ENCODE assay signal across 12 cellular contexts in the genomic region with DNA sequence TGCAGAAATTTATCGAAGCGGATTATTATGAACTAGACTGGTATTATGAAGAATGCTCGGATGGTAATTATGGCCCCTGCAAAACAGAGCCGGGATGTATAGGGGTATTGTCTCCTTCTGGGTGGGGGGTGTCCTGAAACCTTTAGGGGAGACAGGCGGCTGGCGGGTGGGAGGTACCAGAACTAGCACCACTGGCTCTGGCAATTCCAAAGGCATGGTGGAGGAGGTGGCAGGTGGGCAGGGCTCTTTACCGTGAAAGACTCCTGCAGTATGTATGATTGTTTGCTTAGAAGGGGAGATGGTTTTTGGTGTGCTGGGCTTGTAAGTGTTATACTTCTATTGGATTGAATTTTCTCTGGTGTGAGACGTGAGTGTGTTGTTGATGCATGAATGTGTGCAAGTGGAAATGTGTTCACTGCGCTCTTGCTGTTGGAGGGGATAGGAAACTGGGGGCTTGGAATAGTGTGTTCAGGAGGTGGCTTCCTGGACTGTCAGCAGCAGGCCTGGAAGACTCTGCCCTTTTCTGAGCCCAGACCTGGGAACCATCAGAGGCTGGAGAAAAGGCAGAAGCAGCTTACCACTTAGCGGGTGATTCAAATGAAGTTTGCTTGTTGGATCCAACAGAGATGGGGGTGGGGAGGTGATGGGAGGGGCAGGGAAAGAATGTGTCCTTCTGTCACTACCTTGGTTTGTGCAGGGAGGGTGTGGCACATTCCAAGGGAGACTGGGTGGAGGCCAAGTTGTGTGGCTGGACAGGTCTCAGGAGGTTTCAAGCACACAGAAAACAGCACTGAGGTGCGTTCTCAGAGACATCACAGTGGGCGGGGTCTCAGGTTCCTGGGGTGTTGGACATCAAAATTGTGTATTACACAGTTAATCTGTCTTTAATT. TPM values are rescaled to one million over a fixed set of nuclear protein-coding genes. Genes with fewer than 3 reads are reported as not detected.
A peak's percentile ranks its signal among the peaks of the same experiment; 100 is the strongest.
DNase-seq lines count a peak whose midpoint lies in the region; ATAC-seq and TF ChIP-seq lines count a peak whose summit lies in the region.
"Had no signal": no experiment of that assay in that cellular context is flagged by ENCODE, and none has a peak within 500 bp of the region (broad histone marks: within the 10 kb centered on the region; RNA-seq: fewer than 3 reads in every experiment).

No MANE protein-coding gene starts in this region.

- H3K9me3 ChIP-seq in Caco-2 (no peaks in the 10 kb centered on the region), PC-3 (ENCODE audit: low read length) (no peaks in the 10 kb centered on the region)

- H3K27ac ChIP-seq in PC-3 (ENCODE audit: low read length), result peak overlapping the region; percentile 85

- H4K20me1 ChIP-seq in PC-3 (ENCODE audit: low read length), result no peaks in the 10 kb centered on the region

- H3K4me3 Mint-ChIP-seq in Caco-2 (ENCODE audit: unreplicated experiment) (peak overlapping the region; percentile 51), neural crest cell (peak overlapping the region; percentile 24)
- H3K4me3 Mint-ChIP-seq: naive thymus-derived CD4-positive, alpha-beta T cell had no signal

- intact Hi-C loops in Caco-2 (cut with micrococcal nuclease; ENCODE audit: unreplicated experiment) (loop anchor here (1.0 kb wide), 4 partner anchors 10 to 42 kb away; no protein-coding TSS in a partner anchor), PC-3 (cut with micrococcal nuclease) (loop anchor here (1.0 to 10.0 kb wide), 3 partner anchors 31 to 675 kb away; no protein-coding TSS in a partner anchor)

- no peaks in the 10 kb centered on the region for H3K27me3 Mint-ChIP-seq in Caco-2 (ENCODE audit: insufficient read depth, unreplicated experiment)
- H3K27me3 Mint-ChIP-seq in neural crest cell (ENCODE audit: low read depth), result no peaks in the 10 kb centered on the region
- H3K27me3 Mint-ChIP-seq: naive thymus-derived CD4-positive, alpha-beta T cell had no signal

- H3K36me3 ChIP-seq in Caco-2 (ENCODE audit: control insufficient read depth, insufficient read depth, low read length) (no peaks in the 10 kb centered on the region; the same call in 1 of the 2 replicates), PC-3 (ENCODE audit: low read depth, low read length) (no peaks in the 10 kb centered on the region)

- H3K27ac Mint-ChIP-seq in Caco-2 (ENCODE audit: unreplicated experiment), result peak overlapping the region; percentile 89
- peak overlapping the region; percentile 93 for H3K27ac Mint-ChIP-seq in neural crest cell (ENCODE audit: unreplicated experiment)

- H3K9ac ChIP-seq in PC-3 (ENCODE audit: low read length), result peak overlapping the region; percentile 46; the same call in 1 of the 2 replicates

- TF ChIP-seq CTCF in Caco-2 (IDR thresholded peaks at IDR 0.05; ENCODE audit: insufficient read depth in 1 of 2, low read depth in 1 of 2, low read length in 1 of 2, severe bottlenecking in 1 of 2, unreplicated experiment in 1 of 2) (no peak), PC-3 (conservative IDR thresholded peaks at IDR 0.05; ENCODE audit: low read depth, low read length) (no peak), neural crest cell (conservative IDR thresholded peaks at IDR 0.05) (no peak)

- H3K4me1 ChIP-seq in Caco-2 (peaks cover 46% of the 10 kb centered on the region), PC-3 (ENCODE audit: insufficient read depth, low read length) (peaks cover 41% of the 10 kb centered on the region)

- H3K9me3 Mint-ChIP-seq in Caco-2 (ENCODE audit: unreplicated experiment) (no peaks in the 10 kb centered on the region), neural crest cell (no peaks in the 10 kb centered on the region)
- H3K9me3 Mint-ChIP-seq: naive thymus-derived CD4-positive, alpha-beta T cell had no signal

- H3K4me2 ChIP-seq in PC-3 (ENCODE audit: low read length), result peak overlapping the region; percentile 78

- CTCF ChIA-PET in Caco-2 (lab: Charles Lee) (interaction anchor here (0.6 to 1.6 kb wide), 5 partner anchors 33 to 144 kb away, joined by 3 to 6 read pairs (median 4); no protein-coding TSS in a partner anchor), PC-3 (lab: Charles Lee) (interaction anchor here (0.5 to 0.6 kb wide), 3 partner anchors 18 to 163 kb away, joined by 3 to 15 read pairs (median 9); no protein-coding TSS in a partner anchor)

- H3F3A ChIP-seq in PC-3 (ENCODE audit: low read length, unreplicated experiment), result no peaks in the 10 kb centered on the region

- no peak overlapping the region for H2AFZ ChIP-seq in PC-3 (ENCODE audit: low read length)

- no peaks in the 10 kb centered on the region for H3K9me2 ChIP-seq in PC-3 (replicated peaks; ENCODE audit: low read length)

- BruUV-seq in Caco-2 (replicated peaks; lab: Mats Ljungman, UMichigan), result TSS peak; percentile 96
- no TSS peak for BruUV-seq in PC-3 (replicated peaks; lab: Mats Ljungman, UMichigan)

- H3K4me1 Mint-ChIP-seq in Caco-2 (ENCODE audit: low read depth, unreplicated experiment) (peaks cover 18% of the 10 kb centered on the region), neural crest cell (peaks cover 15% of the 10 kb centered on the region)

- H3K79me2 ChIP-seq in PC-3 (ENCODE audit: low read length), result peaks cover 8% of the 10 kb centered on the region; the same call in 1 of the 2 replicates

- H3K4me3 ChIP-seq in Caco-2 (ENCODE audit: low read depth, low read length), result no peak overlapping the region
- peak overlapping the region; percentile 27; the same call in 1 of the 2 replicates for H3K4me3 ChIP-seq in PC-3 (ENCODE audit: low read length)
- H3K4me3 ChIP-seq: K562 had no signal

- ATAC-seq in PC-3, result peak; percentile 77
- peak; percentile 98 for ATAC-seq in esophagus mucosa
- no peak for ATAC-seq in GM21423 (IDR thresholded peaks at IDR 0.05; ENCODE audit: unreplicated experiment)
- ATAC-seq: naive thymus-derived CD4-positive, alpha-beta T cell had no signal

- POLR2A ChIA-PET in Caco-2 (lab: Charles Lee) (interaction anchor here (0.9 to 1.0 kb wide), 2 partner anchors 9 to 19 kb away, joined by 4 to 7 read pairs; no protein-coding TSS in a partner anchor), PC-3 (lab: Charles Lee; ENCODE audit: unreplicated experiment) (interaction anchor here (0.6 to 0.7 kb wide), 2 partner anchors 57 to 519 kb away, joined by 3 to 41 read pairs; no protein-coding TSS in a partner anchor)

- H3K36me3 Mint-ChIP-seq in Caco-2 (ENCODE audit: insufficient read depth, unreplicated experiment) (peaks cover 7% of the 10 kb centered on the region), neural crest cell (ENCODE audit: low read depth) (no peaks in the 10 kb centered on the region)

- H3K27me3 ChIP-seq in Caco-2 (replicated peaks; ENCODE audit: control insufficient read depth, insufficient read depth, low read length) (no peaks in the 10 kb centered on the region), PC-3 (ENCODE audit: low read length) (no peaks in the 10 kb centered on the region)

- DNase-seq in Caco-2, result peak; percentile 88 to 97
- peak; percentile 96 for DNase-seq in PC-3
- no peak for DNase-seq in neural crest cell (ENCODE audit: low read depth, low spot score)
- no peak for DNase-seq in activated gamma-delta T cell treated with Interleukin-2 at 50 U/mL for 16 hours
- no peak for DNase-seq in stimulated activated CD8-positive, alpha-beta memory T cell treated with anti-CD3 and anti-CD28 coated beads, Interleukin-4, amount 100 ng/mL, for 48 hours
- no peak for DNase-seq in cerebellar nuclear complex (lab: John Stamatoyannopoulos, UW)
- DNase-seq: activated CD4-positive, alpha-beta T cell treated with anti-CD3 and anti-CD28 coated beads, Interleukin-2, amount 50 U/mL, for 4 hours; central memory CD4-positive, alpha-beta T cell; naive thymus-derived CD4-positive, alpha-beta T cell had no signal

RNA-seq across cellular contexts. Expression of gene TRAK1, which starts 58.6 kb away (rescaled TPM):
- total RNA-seq in Caco-2 (2022) (33.3 TPM in 2 replicates), PC-3 (2014; rRNA removed) (23.4 and 29.0 TPM in 2 replicates), esophagus mucosa (21.2 TPM), neural crest cell (41.0 and 42.6 TPM in 2 replicates)

Comparison
In these comparisons a context has a peak if more than half of its experiments do, and no peak if none do; other contexts are left out.
1. DNase-seq: peak in Caco-2 (2 of 2) and PC-3 (single experiment); none in neural crest cell (single experiment), activated gamma-delta T cell treated with Interleukin-2 at 50 U/mL for 16 hours (single experiment), stimulated activated CD8-positive, alpha-beta memory T cell treated with anti-CD3 and anti-CD28 coated beads, Interleukin-4, amount 100 ng/mL, for 48 hours (single experiment) and cerebellar nuclear complex (0 of 2).